ENCODE assay signal across 7 cellular contexts in the genomic region with DNA sequence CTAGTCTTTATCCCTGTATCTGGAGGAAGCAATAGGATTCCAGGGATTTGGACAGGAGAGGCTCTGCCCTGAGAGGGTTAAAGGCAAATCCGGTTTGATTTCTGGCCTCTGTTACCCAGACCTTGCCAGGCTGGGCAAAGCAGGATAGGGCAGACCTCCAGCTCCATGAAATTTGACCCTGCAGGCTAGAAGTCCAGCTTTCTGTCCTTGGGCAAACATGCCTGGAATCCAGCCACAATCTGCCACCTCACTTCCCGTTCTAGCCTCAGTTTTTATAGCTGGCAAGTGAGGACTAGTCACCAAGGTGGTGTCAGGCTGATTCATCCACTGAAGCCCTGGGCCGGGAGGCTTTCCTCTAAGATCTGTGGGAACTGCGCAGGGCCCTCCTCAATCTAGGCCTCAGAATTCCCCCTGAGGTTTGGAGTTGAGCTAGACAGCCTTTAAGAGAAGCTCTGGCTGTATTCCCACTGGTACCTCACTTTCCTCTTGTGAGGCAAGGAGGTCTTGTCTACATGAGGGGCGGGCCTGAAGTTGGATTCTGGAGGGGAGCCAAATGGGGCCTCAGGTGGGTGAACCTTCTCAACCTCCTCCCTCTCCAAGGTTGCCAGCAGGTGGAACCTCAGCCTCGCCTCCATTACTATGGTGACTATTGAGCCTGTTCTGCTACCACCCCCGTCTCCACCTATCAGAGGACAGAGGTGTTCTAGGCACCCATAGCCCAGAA. TPM values are rescaled to one million over a fixed set of nuclear protein-coding genes. Genes with fewer than 3 reads are reported as not detected.
DNase-seq lines count a peak whose midpoint lies in the region; ATAC-seq and FAIRE-seq lines count a peak whose summit lies in the region.

No MANE protein-coding gene starts in this region.

- no peak for ATAC-seq in GM19397 (IDR thresholded peaks at IDR 0.05; ENCODE audit: unreplicated experiment)
- ATAC-seq in stimulated activated naive CD8-positive, alpha-beta T cell treated with anti-CD3 and anti-CD28 coated beads, Interleukin-15, Interleukin-2, amounts not matched to agents 100 U/mL and 50 U/mL, for 24 hours: no peak

- in situ Hi-C loops in SK-MEL-5 (cut with HindIII; ENCODE audit: low pct_unique_long_range_greater_than_20kb, low sequenced_read_pairs): no loop called here

- peak overlapping the region; percentile 3 for H3K27ac ChIP-seq in rectal smooth muscle tissue (ENCODE audit: low read depth, low read length)

- peaks cover 6% of the 10 kb centered on the region for H3K4me1 ChIP-seq in rectal smooth muscle tissue (ENCODE audit: control insufficient read depth, insufficient read depth, low read length)

- H3K9ac ChIP-seq in rectal smooth muscle tissue (ENCODE audit: low read length): no peak overlapping the region

- H3K36me3 ChIP-seq in rectal smooth muscle tissue (ENCODE audit: control insufficient read depth, insufficient read depth, low read length): peaks cover 7% of the 10 kb centered on the region

- peak; percentile 92 for FAIRE-seq in HTR-8/SVneo (lab: Jason Lieb, UNC)

- DNase-seq in HTR-8/SVneo (ENCODE audit: insufficient read length, low spot score) (peak; percentile 92), SK-MEL-5 (ENCODE audit: low read depth, low spot score) (peak; percentile 56), foreskin melanocyte (peak; percentile 52)
- no peak for DNase-seq in activated T-cell treated with anti-CD3 and anti-CD28 coated beads, Interleukin-2, amount 50 U/mL, for 48 hours
- DNase-seq in stimulated activated naive CD8-positive, alpha-beta T cell treated with anti-CD3 and anti-CD28 coated beads, Interleukin-15, Interleukin-2, amounts not matched to agents 100 U/mL and 50 U/mL, for 24 hours: no peak

- no peaks in the 10 kb centered on the region for H3K27me3 ChIP-seq in rectal smooth muscle tissue (ENCODE audit: control insufficient read depth, insufficient read depth, low read length)

- H3K4me3 ChIP-seq in rectal smooth muscle tissue (ENCODE audit: low read length): no peak overlapping the region

RNA-seq across cellular contexts. Expression of a gene that starts 7.0 kb away (rescaled TPM):
- total RNA-seq in SK-MEL-5 (2014; rRNA removed; shearing (Covaris generic)): not detected in 2 replicates
- not detected in 2 replicates for polyA plus RNA-seq in SK-MEL-5 (2015; cell fraction: cytosol; rRNA removed)
- not detected in 2 replicates for polyA plus RNA-seq in SK-MEL-5 (2015; cell fraction: nucleus; rRNA removed)

RNA-seq across cellular contexts. Expression of a gene that starts 8.4 kb away (rescaled TPM):
- not detected in 2 replicates for total RNA-seq in SK-MEL-5 (2014; rRNA removed; shearing (Covaris generic))
- polyA plus RNA-seq in SK-MEL-5 (2015; cell fraction: cytosol; rRNA removed): 0.73 and 1.6 TPM in 2 replicates
- 7.6 TPM in 1 of 2 replicates, not detected in the other for polyA plus RNA-seq in SK-MEL-5 (2015; cell fraction: nucleus; rRNA removed)

RNA-seq across cellular contexts. Expression of a gene that starts 15.0 kb away (rescaled TPM):
- total RNA-seq in SK-MEL-5 (2014; rRNA removed; shearing (Covaris generic)): 120 and 125 TPM in 2 replicates
- polyA plus RNA-seq in SK-MEL-5 (2015; cell fraction: cytosol; rRNA removed): 123 and 132 TPM in 2 replicates
- 173 and 194 TPM in 2 replicates for polyA plus RNA-seq in SK-MEL-5 (2015; cell fraction: nucleus; rRNA removed)

RNA-seq across cellular contexts. Expression of a gene that starts 19.9 kb away (rescaled TPM):
- total RNA-seq in SK-MEL-5 (2014; rRNA removed; shearing (Covaris generic)): 6.3 and 7.0 TPM in 2 replicates
- 7.8 and 10.2 TPM in 2 replicates for polyA plus RNA-seq in SK-MEL-5 (2015; cell fraction: cytosol; rRNA removed)
- polyA plus RNA-seq in SK-MEL-5 (2015; cell fraction: nucleus; rRNA removed): 13.9 and 17.2 TPM in 2 replicates

RNA-seq across cellular contexts. Expression of a gene that starts 50.9 kb away (rescaled TPM):
- total RNA-seq in SK-MEL-5 (2014; rRNA removed; shearing (Covaris generic)): 10.9 and 11.6 TPM in 2 replicates
- 7.1 and 9.7 TPM in 2 replicates for polyA plus RNA-seq in SK-MEL-5 (2015; cell fraction: cytosol; rRNA removed)
- polyA plus RNA-seq in SK-MEL-5 (2015; cell fraction: nucleus; rRNA removed): 5.7 and 6.4 TPM in 2 replicates

Comparison
In these comparisons a context has a peak if more than half of its experiments do, and no peak if none do; other contexts are left out.
1. DNase-seq: peak in HTR-8/SVneo (single experiment), SK-MEL-5 (single experiment) and foreskin melanocyte (single experiment); none in activated T-cell treated with anti-CD3 and anti-CD28 coated beads, Interleukin-2, amount 50 U/mL, for 48 hours (0 of 2) and stimulated activated naive CD8-positive, alpha-beta T cell treated with anti-CD3 and anti-CD28 coated beads, Interleukin-15, Interleukin-2, amounts not matched to agents 100 U/mL and 50 U/mL, for 24 hours (single experiment).